In the genomic region with DNA sequence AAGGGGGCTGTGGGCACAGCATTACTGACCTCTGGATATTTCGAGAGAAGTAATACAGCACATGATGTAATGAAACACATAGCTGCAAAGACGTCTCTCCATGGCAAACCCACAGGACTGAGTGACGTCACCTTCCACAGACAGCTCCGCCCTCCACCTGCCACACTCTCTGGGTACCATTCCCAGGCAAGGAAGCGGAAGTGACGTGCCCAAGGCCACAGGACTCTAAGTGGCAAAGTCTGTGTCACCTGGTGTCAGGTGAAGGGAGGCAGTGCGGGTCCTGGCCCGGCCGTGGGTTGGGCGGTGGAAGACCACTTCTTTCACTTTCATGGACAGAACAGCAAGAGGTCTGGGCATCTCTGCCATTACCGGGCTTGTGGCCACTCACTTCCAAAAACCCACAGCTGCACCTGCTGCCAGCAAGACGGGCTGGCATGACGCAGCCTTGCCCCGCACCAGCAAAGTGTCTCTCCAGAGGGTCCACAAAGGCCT, we compare ENCODE assay signal across 25 cellular contexts.
"Had no signal": no experiment of that assay in that cellular context is flagged by ENCODE, and none has a peak within 500 bp of the region (broad histone marks: within the 10 kb centered on the region; RNA-seq: fewer than 3 reads in every experiment).

No MANE protein-coding gene starts in this region.

- H3K4me3 ChIP-seq: MG63, SJCRH30 had no signal

- DNase-seq: activated CD4-positive, alpha-beta memory T cell treated with anti-CD3 and anti-CD28 coated beads, Interleukin-2, amount 10 ng/mL, durations not matched to agents 7 days and 5 days; activated CD4-positive, alpha-beta T cell treated with anti-CD3 and anti-CD28 coated beads for 36 hours; activated CD4-positive, alpha-beta T cell treated with anti-CD3 and anti-CD28 coated beads, Interleukin-2, amount 50 U/mL, for 1 hour; activated gamma-delta T cell treated with Interleukin-2 at 50 U/mL for 16 hours; activated naive CD4-positive, alpha-beta T cell treated with anti-CD3 and anti-CD28 coated beads, Interleukin-2, amount 10 ng/mL, durations not matched to agents 7 days and 5 days; activated naive CD8-positive, alpha-beta T cell treated with anti-CD3 and anti-CD28 coated beads for 36 hours; activated T-cell treated with anti-CD3 and anti-CD28 coated beads, Interleukin-2, amount 50 U/mL, for 72 hours; MG63; MV-4-11; NCI-H1092 treated with DMSO at 0.1 percent for 48 hours; NCI-H1417 treated with DMSO at 0.1 percent for 48 hours; NCI-H1694; NCI-H2029; NCI-H2107; NCI-H2171 treated with DMSO at 0.1 percent for 48 hours; NCI-H226; NCI-H526; NCI-H774; Right ventricle myocardium superior; RPMI8226; SJCRH30; SK-N-SH; T-helper 1 cell had no signal

- ATAC-seq: activated CD4-positive, alpha-beta T cell treated with anti-CD3 and anti-CD28 coated beads for 36 hours; activated T-cell treated with anti-CD3 and anti-CD28 coated beads, Interleukin-2, amount 50 U/mL, for 72 hours; Panc1 had no signal

- H3K4me1 ChIP-seq: SJCRH30 had no signal

- H3K27ac ChIP-seq: SJCRH30, VCaP had no signal

- H3K9me3 ChIP-seq: MG63, SJCRH30, SK-N-SH had no signal

- H3K27me3 ChIP-seq: MG63, SJCRH30 had no signal
